Comparison of ENCODE assay signal across 14 cellular contexts in the genomic region with DNA sequence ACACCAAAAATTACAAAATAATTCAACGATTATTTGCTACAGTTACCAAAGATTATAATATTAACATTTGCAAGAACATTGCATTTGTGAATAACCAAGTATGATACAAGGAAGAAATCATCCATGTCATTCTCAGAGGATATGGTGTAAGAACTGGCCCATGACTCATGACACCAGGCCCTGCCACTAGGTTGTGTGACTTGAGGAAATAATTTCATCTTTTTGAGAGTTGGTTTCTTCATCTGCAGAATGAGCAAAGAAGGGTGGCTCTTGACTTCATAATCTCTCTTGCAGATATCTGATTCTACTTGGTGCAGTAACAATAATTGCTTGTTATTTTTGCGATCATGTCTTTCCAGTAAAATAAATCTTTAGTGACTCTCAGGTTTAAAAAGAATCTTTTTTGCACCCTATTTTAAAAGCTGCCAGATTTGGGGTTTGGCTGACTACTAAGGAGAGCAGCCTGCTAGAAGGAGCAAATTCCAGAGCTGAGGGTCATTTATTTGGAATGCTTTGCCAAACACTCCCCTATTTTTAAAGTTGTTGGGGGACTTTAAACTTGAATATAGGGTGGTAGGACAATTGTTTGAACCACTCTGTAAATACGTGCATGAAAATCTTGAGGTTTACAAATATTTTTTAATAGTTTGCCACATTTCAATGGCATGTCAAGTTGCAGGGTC. TPM values are rescaled to one million over a fixed set of nuclear protein-coding genes. Genes with fewer than 3 reads are reported as not detected.
A peak's percentile ranks its signal among the peaks of the same experiment; 100 is the strongest.
DNase-seq lines count a peak whose midpoint lies in the region; ATAC-seq and TF ChIP-seq lines count a peak whose summit lies in the region.
"Had no signal": no experiment of that assay in that cellular context is flagged by ENCODE, and none has a peak within 500 bp of the region (broad histone marks: within the 10 kb centered on the region; RNA-seq: fewer than 3 reads in every experiment).

No MANE protein-coding gene starts in this region.

- DNase-seq in left ventricle myocardium inferior (no peak), Right ventricle myocardium inferior (ENCODE audit: missing footprints) (no peak), SKM-1 treated with dmso at 0.1 percent for 144 hours (lab: John Stamatoyannopoulos, UW; ENCODE audit: unreplicated experiment) (peak; percentile 89), glomerular visceral epithelial cell (ENCODE audit: extremely low spot score) (peak; percentile 43), aorta (peak in 1 of 2 donors; percentile 38), NCI-H2227 (lab: John Stamatoyannopoulos, UW; ENCODE audit: unreplicated experiment) (no peak), testis (no peak)
- DNase-seq: activated CD4-positive, CD25-positive, alpha-beta regulatory T cell; midbrain; NCI-H526; stimulated activated CD4-positive, alpha-beta T cell treated with anti-CD3 and anti-CD28 coated beads, Interleukin-12 subunit alpha, Interleukin-12 subunit beta, amount 100 ng/mL, for 4 hours; stomach had no signal

- H3K36me3 ChIP-seq in left ventricle myocardium inferior (no peaks in the 10 kb centered on the region), aorta (ENCODE audit: control insufficient read depth in 1 of 2, insufficient read depth in 2 of 2, low read length in 1 of 2) (no peaks in the 10 kb centered on the region), testis (ENCODE audit: low read depth, missing control alignments) (no peaks in the 10 kb centered on the region)
- H3K36me3 ChIP-seq: BLaER1, stomach had no signal

- intact Hi-C loops in left ventricle myocardium inferior (cut with micrococcal nuclease), result no loop called here
- intact Hi-C loops in Right ventricle myocardium inferior (cut with DNase I), result no loop called here
- intact Hi-C loops in aorta (cut with DNase I), result no loop called here
- intact Hi-C loops in testis (cut with DNase I; ENCODE audit: low total_unique reads), result no loop called here

- TF ChIP-seq CTCF in left ventricle myocardium inferior (IDR thresholded peaks at IDR 0.05; ENCODE audit: borderline replicate concordance), result no peak
- no peak for TF ChIP-seq CTCF in testis (IDR thresholded peaks at IDR 0.05)

- WGBS in aorta, 2 donors, result 36 to 39% methylated on average over 3 of the region's 3 CpGs
- WGBS in testis, 2 donors, result 67 to 85% methylated on average over 3 of the region's 3 CpGs

- no peaks in the 10 kb centered on the region for H3K9me3 ChIP-seq in left ventricle myocardium inferior (replicated peaks)
- H3K9me3 ChIP-seq in aorta (ENCODE audit: control insufficient read depth, low read length), result no peaks in the 10 kb centered on the region
- no peaks in the 10 kb centered on the region for H3K9me3 ChIP-seq in testis
- H3K9me3 ChIP-seq: BLaER1, stomach had no signal

- ATAC-seq in Right ventricle myocardium inferior (no peak), aorta (ENCODE audit: low FRiP score) (peak; percentile 49), HG02884 (IDR thresholded peaks at IDR 0.05; ENCODE audit: unreplicated experiment) (no peak)

- peak overlapping the region; percentile 2 for H3K27ac ChIP-seq in left ventricle myocardium inferior (replicated peaks)
- H3K27ac ChIP-seq in aorta (ENCODE audit: low read depth in 1 of 2, low read length in 2 of 2), result no peak overlapping the region
- no peak overlapping the region for H3K27ac ChIP-seq in testis
- H3K27ac ChIP-seq: BLaER1 had no signal

- no peaks in the 10 kb centered on the region for H3K27me3 ChIP-seq in left ventricle myocardium inferior (ENCODE audit: low read depth)
- H3K27me3 ChIP-seq in aorta (ENCODE audit: control insufficient read depth in 1 of 2, insufficient read depth in 2 of 2, low read length in 1 of 2), result no peaks in the 10 kb centered on the region
- H3K27me3 ChIP-seq in testis, result no peaks in the 10 kb centered on the region
- H3K27me3 ChIP-seq: BLaER1, stomach had no signal

- peaks cover 86% of the 10 kb centered on the region for H3K4me1 ChIP-seq in left ventricle myocardium inferior
- peaks cover 5 to 30% of the 10 kb centered on the region in 2 donors for H3K4me1 ChIP-seq in aorta (ENCODE audit: control insufficient read depth in 1 of 2, insufficient read depth in 2 of 2, low read length in 2 of 2)
- no peaks in the 10 kb centered on the region for H3K4me1 ChIP-seq in testis
- H3K4me1 ChIP-seq: BLaER1 had no signal

- H3K4me3 ChIP-seq in left ventricle myocardium inferior (no peak overlapping the region), aorta (ENCODE audit: low read length in 2 of 2) (no peak overlapping the region), testis (no peak overlapping the region)
- H3K4me3 ChIP-seq: BLaER1, stomach had no signal

- no peak for TF ChIP-seq POLR2A in testis (IDR thresholded peaks at IDR 0.05)

RNA-seq across cellular contexts. Expression of gene ITGA1, which starts 23.5 kb away (rescaled TPM):
- total RNA-seq in left ventricle myocardium inferior, result 28.4 TPM
- total RNA-seq in Right ventricle myocardium inferior, result 29.9 TPM
- 100 to 1,000 TPM; 132 to 152 TPM for total RNA-seq in aorta
- polyA plus RNA-seq in aorta, result 10 to 100 TPM; 17.8 to 65.0 TPM
- total RNA-seq in testis, result 1 to 10 TPM; 7.3 to 8.1 TPM
- polyA plus RNA-seq in testis (ENCODE audit: insufficient read depth, low read depth, low replicate concordance), result 7.5 TPM

RNA-seq across cellular contexts. Expression of gene PELO, which starts 23.5 kb away (rescaled TPM):
- total RNA-seq in left ventricle myocardium inferior (19.7 TPM), Right ventricle myocardium inferior (20.5 TPM), aorta (10 to 100 TPM; 49.6 to 52.4 TPM), testis (1 to 10 TPM; 9.0 to 9.4 TPM)
- polyA plus RNA-seq in aorta (10 to 100 TPM; 11.0 to 30.2 TPM), testis (ENCODE audit: insufficient read depth, low read depth, low replicate concordance) (10.6 TPM)

Comparison
In these comparisons a context has a peak if more than half of its experiments do, and no peak if none do; other contexts are left out.
1. DNase-seq: peak in SKM-1 treated with dmso at 0.1 percent for 144 hours (single experiment) and glomerular visceral epithelial cell (single experiment); none in left ventricle myocardium inferior (single experiment), Right ventricle myocardium inferior (single experiment), NCI-H2227 (single experiment) and testis (single experiment).